8 cellular contexts compared by ENCODE assay signal in the genomic region with DNA sequence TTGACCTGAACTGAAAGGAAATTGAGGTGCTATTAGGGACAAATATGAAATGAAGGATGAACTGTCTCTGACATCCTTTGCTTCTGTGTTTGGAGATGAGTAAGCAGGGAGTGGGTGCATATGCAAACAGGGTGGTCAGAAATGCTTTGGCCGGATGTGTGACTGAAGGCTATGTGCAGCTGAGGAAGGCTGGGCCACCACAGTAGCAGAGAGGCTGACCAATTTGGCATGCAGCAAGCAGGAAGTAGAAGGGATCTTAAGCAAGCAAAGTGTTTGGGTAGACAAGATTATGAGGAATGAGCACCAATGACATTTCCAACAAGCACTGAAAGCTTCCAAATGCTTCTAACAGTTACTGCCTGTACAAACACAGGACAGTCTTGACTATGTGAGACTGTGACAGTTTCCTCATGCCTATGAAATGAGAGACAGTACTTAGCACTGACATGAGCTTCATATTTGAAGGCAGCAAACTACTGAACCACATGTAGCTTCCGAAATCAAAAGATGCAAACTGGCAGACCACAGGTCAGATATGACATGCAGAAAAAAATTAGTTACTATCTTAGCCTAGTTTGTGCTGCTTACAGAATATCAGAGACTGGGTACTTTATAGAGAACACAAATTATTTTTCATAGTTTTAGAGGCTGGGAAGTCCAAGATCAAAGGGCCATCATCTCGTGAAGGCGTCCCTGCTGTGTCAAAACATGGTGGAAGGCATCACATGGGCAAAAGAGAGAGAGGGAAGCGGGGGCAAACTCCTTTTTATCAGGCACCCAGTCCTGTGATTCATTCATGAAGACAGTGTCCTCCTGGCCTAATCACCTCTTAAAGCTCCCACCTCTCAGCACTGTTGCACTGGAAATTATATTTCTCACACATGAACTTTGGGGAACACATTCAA. TPM values are rescaled to one million over a fixed set of nuclear protein-coding genes. Genes with fewer than 3 reads are reported as not detected.
A peak's percentile ranks its signal among the peaks of the same experiment; 100 is the strongest.
DNase-seq lines count a peak whose midpoint lies in the region; ATAC-seq and TF ChIP-seq lines count a peak whose summit lies in the region.

No MANE protein-coding gene starts in this region.

- H3K4me1 Mint-ChIP-seq in central memory CD8-positive, alpha-beta T cell = peaks cover 48% of the 10 kb centered on the region

- peaks cover 11% of the 10 kb centered on the region for H3F3A ChIP-seq in neural cell (ENCODE audit: insufficient read depth, low read length, poor library complexity, severe bottlenecking)

- H3K9me3 Mint-ChIP-seq in central memory CD8-positive, alpha-beta T cell = no peaks in the 10 kb centered on the region

- DNase-seq in AG10803 (ENCODE audit: low read depth) = peak; percentile 92
- no peak for DNase-seq in central memory CD8-positive, alpha-beta T cell (ENCODE audit: low spot score in 2 of 2)
- DNase-seq in cerebellar nuclear complex (lab: John Stamatoyannopoulos, UW) = no peak
- DNase-seq in thyroid gland = no peak

- H3K9ac ChIP-seq in neural cell (ENCODE audit: low read length) = no peak overlapping the region

- no peaks in the 10 kb centered on the region for H3K9me2 ChIP-seq in neural cell (ENCODE audit: insufficient read depth, low read length)

- peaks cover 5 to 14% of the 10 kb centered on the region in 2 donors for H3K4me1 ChIP-seq in thyroid gland

- H3K36me3 ChIP-seq in neural cell (ENCODE audit: insufficient read depth, low read length) = no peaks in the 10 kb centered on the region
- no peaks in the 10 kb centered on the region for H3K36me3 ChIP-seq in thyroid gland

- H3K4me2 ChIP-seq in neural cell (ENCODE audit: low read length) = no peak overlapping the region

- TF ChIP-seq CTCF in AG10803 (conservative IDR thresholded peaks at IDR 0.05; ENCODE audit: low read length) = no peak
- no peak for TF ChIP-seq CTCF in neural cell (IDR thresholded peaks at IDR 0.05; ENCODE audit: poor library complexity, severe bottlenecking)
- TF ChIP-seq CTCF in thyroid gland (IDR thresholded peaks at IDR 0.05) = no peak

- no peak for TF ChIP-seq RAD21 in neural cell (conservative IDR thresholded peaks at IDR 0.05)

- ATAC-seq in GM18861 (IDR thresholded peaks at IDR 0.05; ENCODE audit: unreplicated experiment) = peak; percentile 74
- peak; percentile 71 for ATAC-seq in HG02981 (IDR thresholded peaks at IDR 0.05; ENCODE audit: unreplicated experiment)
- no peak for ATAC-seq in central memory CD8-positive, alpha-beta T cell (replicated peaks; ENCODE audit: extremely low read depth, poor library complexity, severe bottlenecking)

- no peaks in the 10 kb centered on the region for H3K27me3 Mint-ChIP-seq in central memory CD8-positive, alpha-beta T cell

- H3K27ac ChIP-seq in neural cell (ENCODE audit: low read length) (no peak overlapping the region), thyroid gland (no peak overlapping the region)

- H3K9me3 ChIP-seq in neural cell (ENCODE audit: low read length) = no peaks in the 10 kb centered on the region
- H3K9me3 ChIP-seq in thyroid gland = no peaks in the 10 kb centered on the region

- 75 to 84% methylated on average over 5 of the region's 5 CpGs for WGBS in thyroid gland, 2 donors

- H3K4me3 Mint-ChIP-seq in central memory CD8-positive, alpha-beta T cell = peak overlapping the region; percentile 27

- intact Hi-C loops in thyroid gland (cut with DNase I) = loop anchor here (10.0 kb wide), 1 partner anchor 122 kb away; no protein-coding TSS in a partner anchor

- H3K36me3 Mint-ChIP-seq in central memory CD8-positive, alpha-beta T cell (ENCODE audit: insufficient read depth) = peaks cover 16% of the 10 kb centered on the region

- no peaks in the 10 kb centered on the region for H4K20me1 ChIP-seq in neural cell (ENCODE audit: insufficient read depth)

- TF ChIP-seq EP300 in neural cell (conservative IDR thresholded peaks at IDR 0.05; ENCODE audit: poor library complexity, severe bottlenecking) = no peak

- no peak overlapping the region for H2AFZ ChIP-seq in neural cell (ENCODE audit: low read depth, low read length)

- peaks cover 27% of the 10 kb centered on the region for H3K79me2 ChIP-seq in neural cell (replicated peaks; ENCODE audit: insufficient read depth, low read length)

- TF ChIP-seq POLR2A in thyroid gland (IDR thresholded peaks at IDR 0.05) = no peak

- peak overlapping the region; percentile 89 for H3K27ac Mint-ChIP-seq in central memory CD8-positive, alpha-beta T cell (ENCODE audit: low read depth)

- H3K27me3 ChIP-seq in neural cell (ENCODE audit: insufficient read depth, low read depth, low read length) (no peaks in the 10 kb centered on the region), thyroid gland (no peaks in the 10 kb centered on the region)

- H3K4me3 ChIP-seq in AG10803 (ENCODE audit: low read length) (peak overlapping the region; percentile 25; the same call in 1 of the 2 replicates), neural cell (ENCODE audit: low read length) (peak overlapping the region; percentile 88), thyroid gland (replicated peaks in 1 of 3) (no peak overlapping the region)

TF ChIP-seq in PFSK-1, 5 proteins besides CTCF, POLR2A, EP300 and RAD21:
- TF ChIP-seq, protein P1, sequence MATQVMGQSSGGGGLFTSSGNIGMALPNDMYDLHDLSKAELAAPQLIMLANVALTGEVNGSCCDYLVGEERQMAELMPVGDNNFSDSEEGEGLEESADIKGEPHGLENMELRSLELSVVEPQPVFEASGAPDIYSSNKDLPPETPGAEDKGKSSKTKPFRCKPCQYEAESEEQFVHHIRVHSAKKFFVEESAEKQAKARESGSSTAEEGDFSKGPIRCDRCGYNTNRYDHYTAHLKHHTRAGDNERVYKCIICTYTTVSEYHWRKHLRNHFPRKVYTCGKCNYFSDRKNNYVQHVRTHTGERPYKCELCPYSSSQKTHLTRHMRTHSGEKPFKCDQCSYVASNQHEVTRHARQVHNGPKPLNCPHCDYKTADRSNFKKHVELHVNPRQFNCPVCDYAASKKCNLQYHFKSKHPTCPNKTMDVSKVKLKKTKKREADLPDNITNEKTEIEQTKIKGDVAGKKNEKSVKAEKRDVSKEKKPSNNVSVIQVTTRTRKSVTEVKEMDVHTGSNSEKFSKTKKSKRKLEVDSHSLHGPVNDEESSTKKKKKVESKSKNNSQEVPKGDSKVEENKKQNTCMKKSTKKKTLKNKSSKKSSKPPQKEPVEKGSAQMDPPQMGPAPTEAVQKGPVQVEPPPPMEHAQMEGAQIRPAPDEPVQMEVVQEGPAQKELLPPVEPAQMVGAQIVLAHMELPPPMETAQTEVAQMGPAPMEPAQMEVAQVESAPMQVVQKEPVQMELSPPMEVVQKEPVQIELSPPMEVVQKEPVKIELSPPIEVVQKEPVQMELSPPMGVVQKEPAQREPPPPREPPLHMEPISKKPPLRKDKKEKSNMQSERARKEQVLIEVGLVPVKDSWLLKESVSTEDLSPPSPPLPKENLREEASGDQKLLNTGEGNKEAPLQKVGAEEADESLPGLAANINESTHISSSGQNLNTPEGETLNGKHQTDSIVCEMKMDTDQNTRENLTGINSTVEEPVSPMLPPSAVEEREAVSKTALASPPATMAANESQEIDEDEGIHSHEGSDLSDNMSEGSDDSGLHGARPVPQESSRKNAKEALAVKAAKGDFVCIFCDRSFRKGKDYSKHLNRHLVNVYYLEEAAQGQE (IDR thresholded peaks at IDR 0.05; ENCODE audit: insufficient read depth in 1 of 2, low read depth in 2 of 2, low read length in 2 of 2) = no peak
- TF ChIP-seq FOXP2 (optimal IDR thresholded peaks at IDR 0.05; ENCODE audit: borderline replicate concordance, extremely low read depth, extremely low read length, insufficient read depth) = peak; percentile 33

TF ChIP-seq in neural cell, 6 proteins besides CTCF, POLR2A, EP300 and RAD21:
- TF ChIP-seq SMC3 (conservative IDR thresholded peaks at IDR 0.05; ENCODE audit: poor library complexity) = no peak
TF ChIP-seq in neural cell: peak in this region for 0.

RNA-seq across cellular contexts. Expression of a gene that starts 3.2 kb away (rescaled TPM):
- 366 TPM for polyA plus RNA-seq in PFSK-1 (2012; ENCODE audit: insufficient read length, low read depth)
- polyA plus RNA-seq in neural cell = 228 and 255 TPM in 2 replicates
- polyA minus RNA-seq in neural cell = 232 and 263 TPM in 2 replicates
- 100 to 1,000 TPM in 3 of 4 donors, 10 to 100 TPM in 1; 83.9 to 126 (median 102) TPM for total RNA-seq in thyroid gland

Comparison
In these comparisons a context has a peak if more than half of its experiments do, and no peak if none do; other contexts are left out.
1. H3K4me3 ChIP-seq: peak in AG10803 (single experiment) and neural cell (single experiment); none in thyroid gland (0 of 3).